Comparison of ENCODE assay signal across 1 cellular context in the genomic region with DNA sequence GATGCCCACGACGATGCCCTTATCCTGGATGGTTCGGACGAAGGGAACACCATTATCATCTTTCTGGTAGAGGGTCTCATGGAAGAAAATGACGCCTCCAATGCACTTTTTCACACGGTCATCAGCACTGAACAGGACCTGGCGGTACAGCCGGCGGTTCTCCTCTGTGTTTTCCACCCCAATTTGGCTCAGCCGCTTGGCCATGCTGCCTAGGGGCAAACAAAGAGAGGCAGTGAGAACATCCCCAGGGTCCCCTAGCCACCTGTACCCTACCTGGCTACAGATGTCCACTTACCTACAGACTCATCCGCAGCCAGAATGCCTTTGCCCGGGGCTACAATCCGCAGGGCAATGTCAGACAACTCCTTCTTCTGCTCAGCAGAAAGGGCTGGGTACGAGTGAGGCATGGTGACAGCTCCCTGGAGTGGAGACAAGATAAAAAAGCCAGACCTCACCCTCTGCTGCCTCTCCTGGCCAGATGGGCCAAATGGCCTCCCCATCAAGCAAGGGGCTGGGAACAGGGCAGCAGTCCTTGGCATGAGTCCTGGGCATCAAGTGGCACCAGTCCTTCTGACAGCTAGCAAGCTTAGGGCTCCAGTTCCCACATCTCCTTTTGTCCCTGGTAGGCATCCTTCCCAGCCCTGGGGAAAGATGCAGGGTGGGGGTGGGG.
TF ChIP-seq lines count a peak whose summit lies in the region.

No MANE protein-coding gene starts in this region.

TF ChIP-seq in GM23338, 12 proteins besides CTCF, POLR2A, EP300 and RAD21 (continued from another document):
- no peak for TF ChIP-seq ZNF462 (CRISPR knock-in tag; IDR thresholded peaks at IDR 0.05)
- TF ChIP-seq, protein P1, sequence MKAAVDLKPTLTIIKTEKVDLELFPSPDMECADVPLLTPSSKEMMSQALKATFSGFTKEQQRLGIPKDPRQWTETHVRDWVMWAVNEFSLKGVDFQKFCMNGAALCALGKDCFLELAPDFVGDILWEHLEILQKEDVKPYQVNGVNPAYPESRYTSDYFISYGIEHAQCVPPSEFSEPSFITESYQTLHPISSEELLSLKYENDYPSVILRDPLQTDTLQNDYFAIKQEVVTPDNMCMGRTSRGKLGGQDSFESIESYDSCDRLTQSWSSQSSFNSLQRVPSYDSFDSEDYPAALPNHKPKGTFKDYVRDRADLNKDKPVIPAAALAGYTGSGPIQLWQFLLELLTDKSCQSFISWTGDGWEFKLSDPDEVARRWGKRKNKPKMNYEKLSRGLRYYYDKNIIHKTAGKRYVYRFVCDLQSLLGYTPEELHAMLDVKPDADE (IDR thresholded peaks at IDR 0.05) = no peak
